ENCODE assay signal across 28 cellular contexts in the genomic region with DNA sequence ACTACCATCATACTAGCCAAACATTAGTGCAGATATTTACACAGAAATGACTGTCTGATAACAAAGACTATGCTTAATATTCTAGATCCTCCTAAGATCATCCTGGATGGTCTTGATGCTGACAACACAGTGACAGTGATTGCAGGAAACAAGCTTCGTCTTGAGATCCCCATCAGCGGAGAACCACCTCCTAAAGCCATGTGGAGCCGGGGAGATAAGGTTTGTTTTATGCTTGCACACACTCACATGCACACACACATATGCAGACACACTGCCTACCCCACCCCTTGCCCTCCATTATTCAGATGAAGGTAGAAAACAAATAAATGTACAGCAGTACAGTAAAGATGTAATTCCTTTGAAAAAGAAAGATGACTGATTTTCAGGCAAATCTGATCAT. TPM values are rescaled to one million over a fixed set of nuclear protein-coding genes. Genes with fewer than 3 reads are reported as not detected.
"Had no signal": no experiment of that assay in that cellular context is flagged by ENCODE, and none has a peak within 500 bp of the region (broad histone marks: within the 10 kb centered on the region; RNA-seq: fewer than 3 reads in every experiment).

No MANE protein-coding gene starts in this region.

- H3K4me2 ChIP-seq: SK-N-SH had no signal

- ATAC-seq: activated CD4-positive, CD25-positive, alpha-beta regulatory T cell treated with anti-CD3 and anti-CD28 coated beads, Interleukin-2, amount 50 U/mL, for 24 hours; activated CD8-positive, alpha-beta T cell treated with anti-CD3 and anti-CD28 coated beads for 36 hours; activated naive CD8-positive, alpha-beta T cell treated with anti-CD3 and anti-CD28 coated beads, Interleukin-2, amount 50 U/mL, for 24 hours; body of pancreas had no signal

- H3K36me3 ChIP-seq: ascending aorta, Peyer's patch, SJCRH30 had no signal

- H3K4me1 Mint-ChIP-seq: activated naive CD4-positive, alpha-beta T cell treated with anti-CD3 and anti-CD28 coated beads, Interleukin-2, amount 50 U/mL, for 24 hours; central memory CD8-positive, alpha-beta T cell had no signal

- H3K36me3 Mint-ChIP-seq: activated naive CD4-positive, alpha-beta T cell treated with anti-CD3 and anti-CD28 coated beads, Interleukin-2, amount 50 U/mL, for 24 hours had no signal

- H3K9ac ChIP-seq: SK-N-SH had no signal

- H3K9me3 Mint-ChIP-seq: activated CD8-positive, alpha-beta T cell treated with anti-CD3 and anti-CD28 coated beads for 36 hours; activated naive CD4-positive, alpha-beta T cell treated with anti-CD3 and anti-CD28 coated beads, Interleukin-2, amount 50 U/mL, for 24 hours; activated naive CD8-positive, alpha-beta T cell treated with anti-CD3 and anti-CD28 coated beads, Interleukin-2, amount 50 U/mL, for 24 hours; activated T-cell treated with anti-CD3 and anti-CD28 coated beads, Interleukin-2, amount 50 U/mL, for 24 hours; activated T-helper 1 cell treated with anti-CD3 and anti-CD28 coated beads, Interleukin-12 subunit alpha, Interleukin-12 subunit beta, Interleukin-2, Interleukin-4 antibody, amounts not matched to agents 30 ng/mL and 10 ng/mL and 1 ng/mL, durations not matched to agents 14 hours and 24 hours and 36 hours; central memory CD8-positive, alpha-beta T cell had no signal

- H3K4me1 ChIP-seq: ascending aorta, body of pancreas, SJCRH30 had no signal

- H3K27ac ChIP-seq: ascending aorta, body of pancreas, RWPE1, SJCRH30 had no signal

- DNase-seq: activated CD4-positive, alpha-beta T cell treated with anti-CD3 and anti-CD28 coated beads for 4 hours; activated CD8-positive, alpha-beta T cell treated with anti-CD3 and anti-CD28 coated beads for 36 hours; activated effector memory CD4-positive, alpha-beta T cell treated with Interleukin-2 at 50 U/mL for 16 hours; activated naive CD4-positive, alpha-beta T cell; activated naive CD8-positive, alpha-beta T cell treated with anti-CD3 and anti-CD28 coated beads, Interleukin-2, amount 50 U/mL, for 24 hours; activated T-cell treated with anti-CD3 and anti-CD28 coated beads, Interleukin-2, amount 50 U/mL, for 24 hours; amniotic stem cell; body of pancreas; Karpas-422; MM.1S; NCI-H1105; NCI-H1436; NCI-H1694 treated with DMSO at 0.1 percent for 48 hours; NCI-H2029 treated with DMSO at 0.1 percent for 48 hours; NCI-H510A treated with DMSO at 0.1 percent for 48 hours; NK-92 treated with Interleukin-12 subunit alpha and Interleukin-12 subunit beta, amount 100 ng/mL, for 24 hours; Peyer's patch; Right ventricle myocardium superior; SJCRH30; SK-N-SH; T-helper 1 cell had no signal

- H3K9me3 ChIP-seq: ascending aorta, body of pancreas, Peyer's patch, SJCRH30, SK-N-SH had no signal

- H3K4me3 ChIP-seq: ascending aorta, body of pancreas, Peyer's patch, SJCRH30 had no signal

- H3K4me3 Mint-ChIP-seq: activated CD8-positive, alpha-beta T cell treated with anti-CD3 and anti-CD28 coated beads for 36 hours; activated naive CD4-positive, alpha-beta T cell treated with anti-CD3 and anti-CD28 coated beads, Interleukin-2, amount 50 U/mL, for 24 hours; activated naive CD8-positive, alpha-beta T cell treated with anti-CD3 and anti-CD28 coated beads, Interleukin-2, amount 50 U/mL, for 24 hours; activated T-cell treated with anti-CD3 and anti-CD28 coated beads, Interleukin-2, amount 50 U/mL, for 24 hours; activated T-helper 1 cell treated with anti-CD3 and anti-CD28 coated beads, Interleukin-12 subunit alpha, Interleukin-12 subunit beta, Interleukin-2, Interleukin-4 antibody, amounts not matched to agents 30 ng/mL and 10 ng/mL and 1 ng/mL, durations not matched to agents 14 hours and 24 hours and 36 hours; central memory CD8-positive, alpha-beta T cell had no signal

- H3K27ac Mint-ChIP-seq: activated CD8-positive, alpha-beta T cell treated with anti-CD3 and anti-CD28 coated beads for 36 hours; activated naive CD4-positive, alpha-beta T cell treated with anti-CD3 and anti-CD28 coated beads, Interleukin-2, amount 50 U/mL, for 24 hours; activated naive CD8-positive, alpha-beta T cell treated with anti-CD3 and anti-CD28 coated beads, Interleukin-2, amount 50 U/mL, for 24 hours; activated T-cell treated with anti-CD3 and anti-CD28 coated beads, Interleukin-2, amount 50 U/mL, for 24 hours; activated T-helper 1 cell treated with anti-CD3 and anti-CD28 coated beads, Interleukin-12 subunit alpha, Interleukin-12 subunit beta, Interleukin-2, Interleukin-4 antibody, amounts not matched to agents 30 ng/mL and 10 ng/mL and 1 ng/mL, durations not matched to agents 14 hours and 24 hours and 36 hours had no signal

- H3K27me3 ChIP-seq: ascending aorta, body of pancreas, Peyer's patch had no signal

RNA-seq across cellular contexts. Expression of gene MYBPC1, which starts 58.3 kb away (rescaled TPM):
- total RNA-seq: activated CD8-positive, alpha-beta T cell treated with anti-CD3 and anti-CD28 coated beads for 36 hours; activated T-helper 1 cell treated with anti-CD3 and anti-CD28 coated beads, Interleukin-12 subunit alpha, Interleukin-12 subunit beta, Interleukin-2, Interleukin-4 antibody, amounts not matched to agents 30 ng/mL and 10 ng/mL and 1 ng/mL, durations not matched to agents 14 hours and 24 hours and 36 hours; ascending aorta; SJCRH30; T-helper 2 cell treated with Interferon-gamma antibody and Interleukin-4, amounts not matched to agents 100 ng/mL and 5 ng/mL, for 36 hours had no signal
- polyA plus RNA-seq: SK-N-SH had no signal
